ENCODE assay signal across 19 cellular contexts in the genomic region with DNA sequence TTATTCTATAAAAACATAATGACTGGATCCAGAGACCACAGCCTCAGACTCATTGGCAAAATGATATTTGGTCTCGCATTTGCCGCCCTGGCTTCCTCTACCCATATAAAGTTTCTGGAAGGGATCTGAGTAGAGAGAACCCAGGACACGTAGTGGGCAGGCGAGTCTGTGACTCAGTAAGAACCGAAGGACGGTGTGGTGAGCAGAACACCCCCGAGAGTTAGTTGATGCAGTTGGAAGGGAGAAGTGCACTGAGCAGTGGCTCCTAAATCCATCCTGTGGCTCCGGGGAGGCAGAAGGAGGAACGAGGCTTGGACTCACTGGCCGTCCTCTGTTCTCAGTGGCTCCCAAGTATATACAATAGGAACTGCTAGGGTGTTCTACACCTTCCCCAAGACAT. TPM values are rescaled to one million over a fixed set of nuclear protein-coding genes. Genes with fewer than 3 reads are reported as not detected.
DNase-seq lines count a peak whose midpoint lies in the region; ATAC-seq, FAIRE-seq and TF ChIP-seq lines count a peak whose summit lies in the region.
"Had no signal": no experiment of that assay in that cellular context is flagged by ENCODE, and none has a peak within 500 bp of the region (broad histone marks: within the 10 kb centered on the region; RNA-seq: fewer than 3 reads in every experiment).

No MANE protein-coding gene starts in this region.

- H3K23ac ChIP-seq in mesendoderm (ENCODE audit: low read length) = no peak overlapping the region

- H3K18ac ChIP-seq in mesendoderm (ENCODE audit: low read length) = no peak overlapping the region

- H3K27ac ChIP-seq in HepG2 (ENCODE audit: extremely low read length, insufficient read depth, low read length) (no peak overlapping the region), right lobe of liver (no peak overlapping the region), ascending aorta (peak overlapping the region; percentile 2 to 35), mesendoderm (ENCODE audit: low read depth, low read length) (no peak overlapping the region), upper lobe of left lung (peak overlapping the region in 3 of 4 donors; percentile 30 to 95 (median 63))
- H3K27ac ChIP-seq: HL-60, RWPE1 had no signal

- in situ Hi-C loops in HepG2 (cut with HindIII; ENCODE audit: extremely low pct_ligation_motif_present, low pct_unique_long_range_greater_than_20kb) = loop anchor here (25.0 kb wide), 1 partner anchor 151 kb away; no protein-coding TSS in a partner anchor

- H3K79me2 ChIP-seq in HepG2 (ENCODE audit: insufficient read depth, low read length) = peaks cover 82% of the 10 kb centered on the region
- H3K79me2 ChIP-seq in mesendoderm (ENCODE audit: control insufficient read depth, insufficient read depth, low read length) = peaks cover 91% of the 10 kb centered on the region

- H3K56ac ChIP-seq in mesendoderm (ENCODE audit: low read length) = peak overlapping the region; percentile 17

- H2AK5ac ChIP-seq in mesendoderm (ENCODE audit: low read length) = no peak overlapping the region

- no peak overlapping the region for H2BK120ac ChIP-seq in mesendoderm (ENCODE audit: low read depth, low read length)

- no peak overlapping the region for H3K4ac ChIP-seq in mesendoderm (ENCODE audit: low read depth, low read length)

- no peaks in the 10 kb centered on the region; a peak in 1 of 5 replicates for H3K27me3 ChIP-seq in HepG2 (ENCODE audit: control insufficient read depth in 1 of 2, insufficient read depth in 2 of 2, low read length in 2 of 2)
- H3K27me3 ChIP-seq in right lobe of liver = no peaks in the 10 kb centered on the region
- H3K27me3 ChIP-seq in ascending aorta = no peaks in the 10 kb centered on the region
- no peaks in the 10 kb centered on the region for H3K27me3 ChIP-seq in mesendoderm (ENCODE audit: insufficient read depth, low read length, poor library complexity)
- H3K27me3 ChIP-seq in upper lobe of left lung = no peaks in the 10 kb centered on the region
- H3K27me3 ChIP-seq: SJSA1 had no signal

- H3K9ac ChIP-seq in HepG2 (ENCODE audit: insufficient read depth, low read depth, low read length) (no peak overlapping the region), mesendoderm (ENCODE audit: low read length) (peak overlapping the region; percentile 25)

- H3K4me1 ChIP-seq in HepG2 (ENCODE audit: insufficient read depth, low read length) (peaks cover 63% of the 10 kb centered on the region), right lobe of liver (peaks cover 0 to 10% (median 0%) of the 10 kb centered on the region in 4 donors), ascending aorta (peaks cover 9 to 43% of the 10 kb centered on the region in 2 donors), mesendoderm (ENCODE audit: control insufficient read depth, low read depth, low read length) (peaks cover 17% of the 10 kb centered on the region), upper lobe of left lung (peaks cover 51 to 64% (median 59%) of the 10 kb centered on the region in 4 donors)

- ATAC-seq in HepG2 (no peak), right lobe of liver (no peak), upper lobe of left lung (ENCODE audit: low FRiP score in 2 of 2) (no peak)

- TF ChIP-seq RAD21 in HepG2 (CRISPR knock-in tag; IDR thresholded peaks at IDR 0.05) = no peak

- intact Hi-C loops in HepG2 (cut with micrococcal nuclease; ENCODE audit: unreplicated experiment) (no loop called here), right lobe of liver (cut with DNase I) (no loop called here), ascending aorta (cut with DNase I) (no loop called here)

- BruUV-seq in HepG2 (replicated peaks; lab: Mats Ljungman, UMichigan) = no TSS peak

- TF ChIP-seq POLR2A in HepG2 (IDR thresholded peaks at IDR 0.05; ENCODE audit: insufficient read depth in 1 of 2, low read depth in 2 of 2, low read length in 2 of 2) = no peak
- TF ChIP-seq POLR2A in right lobe of liver (IDR thresholded peaks at IDR 0.05) = no peak
- TF ChIP-seq POLR2A in upper lobe of left lung (IDR thresholded peaks at IDR 0.05) = no peak

- H4K20me1 ChIP-seq in HepG2 (ENCODE audit: insufficient read depth, low read length) = peaks cover 72% of the 10 kb centered on the region

- POLR2A ChIA-PET in HepG2 (lab: Yijun Ruan, JAX) = no interaction called here

- no peak for TF ChIP-seq CTCF in HepG2 (CRISPR knock-in tag; IDR thresholded peaks at IDR 0.05)
- no peak for TF ChIP-seq CTCF in right lobe of liver (IDR thresholded peaks at IDR 0.05)
- no peak for TF ChIP-seq CTCF in ascending aorta (IDR thresholded peaks at IDR 0.05)
- no peak for TF ChIP-seq CTCF in upper lobe of left lung (IDR thresholded peaks at IDR 0.05)

- H4K8ac ChIP-seq in mesendoderm (ENCODE audit: low read depth, low read length) = no peak overlapping the region

- no peak overlapping the region for H3K4me2 ChIP-seq in HepG2 (ENCODE audit: low read depth, low read length)
- H3K4me2 ChIP-seq in mesendoderm (ENCODE audit: low read length) = peak overlapping the region; percentile 2

- H3K9me3 ChIP-seq in HepG2 (ENCODE audit: low read length) (no peaks in the 10 kb centered on the region), right lobe of liver (no peaks in the 10 kb centered on the region), ascending aorta (no peaks in the 10 kb centered on the region), upper lobe of left lung (no peaks in the 10 kb centered on the region)
- H3K9me3 ChIP-seq: SJSA1 had no signal

- no peak for FAIRE-seq in HepG2 (lab: Jason Lieb, UNC)
- FAIRE-seq in frontal cortex (lab: Jason Lieb, UNC) = no peak
- FAIRE-seq: GM19239 had no signal

- no peak for TF ChIP-seq EP300 in HepG2 (IDR thresholded peaks at IDR 0.05; ENCODE audit: low read depth in 2 of 2, low read length in 2 of 2)
- no peak for TF ChIP-seq EP300 in HepG2 (CRISPR knock-in tag; IDR thresholded peaks at IDR 0.05; ENCODE audit: borderline replicate concordance)
- TF ChIP-seq EP300 in upper lobe of left lung (IDR thresholded peaks at IDR 0.05) = no peak

- H2AFZ ChIP-seq in HepG2 (ENCODE audit: low read length) = no peak overlapping the region

- no peak overlapping the region for H4K5ac ChIP-seq in mesendoderm (ENCODE audit: low read length)

- H2BK15ac ChIP-seq in mesendoderm (replicated peaks; ENCODE audit: low read depth) = no peak overlapping the region

- CTCF ChIA-PET in HepG2 (lab: Yijun Ruan, JAX; ENCODE audit: low intra/inter-chr PET ratio, low total read pairs) = no interaction called here

- WGBS in HepG2 (ENCODE audit: low lambda C conversion rate) = 94% methylated on average over 10 of the region's 10 CpGs
- WGBS in right lobe of liver (ENCODE audit: insufficient coverage, low coverage, low lambda C conversion rate, missing lambda C conversion rate) = 69% methylated on average over 9 of the region's 10 CpGs
- no CpG with 5 or more reads among the region's 10 CpGs for WGBS in mesendoderm (ENCODE audit: extremely low coverage, insufficient coverage, low lambda C conversion rate)
- WGBS in upper lobe of left lung, 2 donors = 68 to 69% methylated on average over 10 of the region's 10 CpGs

- H3K4me3 ChIP-seq in HepG2 (replicated peaks in 1 of 3; ENCODE audit: insufficient read depth in 1 of 3, low read depth in 2 of 3, low read length in 3 of 3) (no peak overlapping the region), right lobe of liver (no peak overlapping the region), ascending aorta (no peak overlapping the region), mesendoderm (ENCODE audit: low read length) (no peak overlapping the region), upper lobe of left lung (no peak overlapping the region)
- H3K4me3 ChIP-seq: SJSA1 had no signal

- H2BK5ac ChIP-seq in mesendoderm (ENCODE audit: low read length) = no peak overlapping the region

- H3K79me1 ChIP-seq in mesendoderm (ENCODE audit: low read length) = peaks cover 4% of the 10 kb centered on the region

- peaks cover 42 to 73% of the 10 kb centered on the region in 2 experiments for H3K36me3 ChIP-seq in HepG2 (replicated peaks in 1 of 2; ENCODE audit: control insufficient read depth in 1 of 2, insufficient read depth in 2 of 2, low read length in 2 of 2)
- peaks cover 0 to 8% (median 0%) of the 10 kb centered on the region in 4 donors for H3K36me3 ChIP-seq in right lobe of liver
- peaks cover 20 to 53% of the 10 kb centered on the region in 2 donors for H3K36me3 ChIP-seq in ascending aorta
- H3K36me3 ChIP-seq in mesendoderm (ENCODE audit: control insufficient read depth, insufficient read depth, low read length) = peaks cover 38% of the 10 kb centered on the region
- peaks cover 0 to 49% (median 8%) of the 10 kb centered on the region in 4 donors for H3K36me3 ChIP-seq in upper lobe of left lung

- DNase-seq in HepG2 (ENCODE audit: low spot score) = no peak
- no peak for DNase-seq in right lobe of liver
- DNase-seq in ascending aorta (ENCODE audit: low spot score in 2 of 2) = no peak
- no peak for DNase-seq in mesendoderm
- no peak for DNase-seq in upper lobe of left lung
- no peak for DNase-seq in cortex of kidney (lab: John Stamatoyannopoulos, UW)
- no peak for DNase-seq in frontal cortex (ENCODE audit: low spot score in 2 of 2)
- no peak for DNase-seq in NCI-H2196 treated with DMSO at 0.1 percent for 48 hours (lab: John Stamatoyannopoulos, UW; ENCODE audit: unreplicated experiment)
- DNase-seq: AML-193; CD4-positive, alpha-beta T cell; EL; NCI-H1436 treated with DMSO at 0.1 percent for 48 hours; NCI-H2029 treated with DMSO at 0.1 percent for 48 hours; NCI-H2171 treated with DMSO at 0.1 percent for 48 hours; NCI-H748 treated with DMSO at 0.1 percent for 48 hours had no signal

RNA-seq across cellular contexts. Expression of a gene that starts 11.5 kb away (rescaled TPM):
- total RNA-seq in HepG2 (2016; rRNA removed; fragmentation: Illumina TruSeq; extraction: Trizol) (8.9 and 9.0 TPM in 2 replicates), right lobe of liver (10 to 100 TPM in 2 of 6 experiments, 1 to 10 TPM in 4; 3.9 to 11.6 (median 7.3) TPM), ascending aorta (111 TPM), upper lobe of left lung (10 to 100 TPM; 30.4 to 81.2 (median 43.3) TPM), frontal cortex (4.5 TPM)
- total RNA-seq in HepG2 (2016; cell fraction: cytosol; rRNA removed; fragmentation: Illumina TruSeq; extraction: Trizol; ENCODE audit: low read depth) = 1.6 and 1.8 TPM in 2 replicates
- 8.3 and 8.7 TPM in 2 replicates for total RNA-seq in HepG2 (2016; cell fraction: insoluble cytoplasmic fraction; rRNA removed; fragmentation: Illumina TruSeq; extraction: Trizol)
- total RNA-seq in HepG2 (2016; cell fraction: membrane; rRNA removed; fragmentation: Illumina TruSeq; extraction: Trizol) = 5.8 and 6.0 TPM in 2 replicates
- total RNA-seq in HepG2 (2016; cell fraction: nucleus; rRNA removed; fragmentation: Illumina TruSeq; extraction: Trizol) = 12.5 and 16.8 TPM in 2 replicates
- 17.8 and 19.2 TPM in 2 replicates for polyA plus RNA-seq in HepG2 (2011; rRNA removed)
- 10.9 and 12.6 TPM in 2 replicates for polyA plus RNA-seq in HepG2 (2011; cell fraction: cytosol; rRNA removed)
- 61.0 and 63.7 TPM in 2 replicates for polyA plus RNA-seq in HepG2 (2011; cell fraction: nucleus; rRNA removed)
- polyA plus RNA-seq in HepG2 (2012) = 10.0 and 17.2 TPM in 2 replicates
- polyA plus RNA-seq in HepG2 (2016; cell fraction: cytosol; fragmentation: Illumina TruSeq; extraction: Trizol; ENCODE audit: low read depth) = 0.37 and 0.40 TPM in 2 replicates
- 6.9 and 9.0 TPM in 2 replicates for polyA plus RNA-seq in HepG2 (2016; cell fraction: insoluble cytoplasmic fraction; fragmentation: Illumina TruSeq; extraction: Trizol; ENCODE audit: low read depth)
- 2.0 and 2.1 TPM in 2 replicates for polyA plus RNA-seq in HepG2 (2016; cell fraction: membrane; fragmentation: Illumina TruSeq; extraction: Trizol; ENCODE audit: low read depth)
- polyA plus RNA-seq in HepG2 (2016; cell fraction: nucleus; fragmentation: Illumina TruSeq; extraction: Trizol; ENCODE audit: insufficient read depth, low read depth) = 21.3 and 22.7 TPM in 2 replicates
- 0.09 and 81.1 TPM in 2 replicates for polyA minus RNA-seq in HepG2 (2011; rRNA and poly(A)+ RNA removed; ENCODE audit: low replicate concordance)
- polyA minus RNA-seq in HepG2 (2011; cell fraction: cytosol; rRNA and poly(A)+ RNA removed) = 21.7 and 22.2 TPM in 2 replicates
- polyA minus RNA-seq in HepG2 (2011; cell fraction: nucleus; rRNA and poly(A)+ RNA removed) = 40.0 and 40.4 TPM in 2 replicates
- 72.5 TPM for polyA plus RNA-seq in mesendoderm (2013, experiment 1 of 2)
- 71.1 TPM for polyA plus RNA-seq in mesendoderm (2013, experiment 2 of 2)

Comparison
In these comparisons a context has a peak if more than half of its experiments do, and no peak if none do; other contexts are left out.
1. H3K27ac ChIP-seq: peak in ascending aorta (2 of 2) and upper lobe of left lung (3 of 4); none in HepG2 (single experiment), right lobe of liver (0 of 3) and mesendoderm (single experiment).